Comparison of ENCODE assay signal across 9 cellular contexts in the genomic region with DNA sequence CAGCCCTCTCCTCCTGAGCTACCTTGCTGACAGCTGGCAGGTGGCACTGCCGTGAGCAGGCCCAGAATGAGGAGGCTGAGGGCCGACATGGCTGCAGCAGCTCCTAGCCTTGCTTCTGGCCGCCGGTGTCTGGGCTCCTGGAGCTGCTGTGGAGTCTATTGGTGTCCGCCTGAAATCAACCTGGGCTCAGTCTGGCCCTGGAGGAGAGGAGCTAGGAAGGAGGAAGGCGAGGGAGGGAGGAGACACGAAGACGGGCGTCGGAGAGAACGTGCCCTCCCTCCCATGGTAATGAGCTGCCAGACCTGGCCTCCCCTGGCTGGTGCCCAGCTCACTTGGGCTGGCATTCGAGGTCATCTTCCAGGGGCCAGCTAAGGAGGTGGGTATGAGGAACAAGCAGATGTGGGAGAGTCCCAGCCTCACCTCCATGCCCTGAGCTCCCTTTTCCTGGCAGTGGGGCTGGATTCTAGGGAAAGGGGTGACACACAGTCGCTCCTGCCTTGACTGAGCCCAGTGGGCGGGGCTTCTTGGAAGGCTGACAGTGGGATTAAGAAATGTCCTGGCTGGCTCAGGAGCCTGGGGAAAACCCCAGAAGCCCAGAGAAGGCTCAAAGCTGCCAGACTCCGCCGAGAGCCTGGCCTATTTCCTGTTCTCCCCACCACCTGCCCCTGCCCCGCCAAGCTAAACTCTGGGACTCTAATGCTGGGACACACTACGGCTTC. TPM values are rescaled to one million over a fixed set of nuclear protein-coding genes. Genes with fewer than 3 reads are reported as not detected.
DNase-seq lines count a peak whose midpoint lies in the region; ATAC-seq and TF ChIP-seq lines count a peak whose summit lies in the region.
"Had no signal": no experiment of that assay in that cellular context is flagged by ENCODE, and none has a peak within 500 bp of the region (broad histone marks: within the 10 kb centered on the region; RNA-seq: fewer than 3 reads in every experiment).

A gene with protein sequence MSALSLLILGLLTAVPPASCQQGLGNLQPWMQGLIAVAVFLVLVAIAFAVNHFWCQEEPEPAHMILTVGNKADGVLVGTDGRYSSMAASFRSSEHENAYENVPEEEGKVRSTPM (minus strand): TSS at position 193 of the 719 bp plus-strand sequence. CDS start 104 bp downstream, at position 89.

- intact Hi-C loops in Right ventricle myocardium superior (cut with DNase I), result loop anchor here (5.0 to 10.0 kb wide), 2 partner anchors 67 to 245 kb away; a partner anchor contains a TSS

- H3K9me3 ChIP-seq in WERI-Rb-1 (ENCODE audit: severe bottlenecking), result no peaks in the 10 kb centered on the region

- peak within 1 kb of the TSS; percentile 34 for H3K9ac ChIP-seq in rectal smooth muscle tissue (ENCODE audit: low read length)

- DNase-seq in Daoy (ENCODE audit: low read depth) (peak; percentile 88), WERI-Rb-1 (peak; percentile 71), Right ventricle myocardium superior (peak; percentile 89), NCI-H1694 treated with DMSO at 0.1 percent for 48 hours (lab: John Stamatoyannopoulos, UW) (no peak), NOMO-1 (lab: John Stamatoyannopoulos, UW; ENCODE audit: unreplicated experiment in 2 of 2) (no peak)
- DNase-seq: activated B cell treated with CpG ODN at 0.5 μM for 24 hours had no signal

- no peaks in the 10 kb centered on the region for H3K4me1 ChIP-seq in rectal smooth muscle tissue (ENCODE audit: control insufficient read depth, insufficient read depth, low read length)

- no peaks in the 10 kb centered on the region for H3K36me3 ChIP-seq in WERI-Rb-1
- no peaks in the 10 kb centered on the region for H3K36me3 ChIP-seq in rectal smooth muscle tissue (ENCODE audit: control insufficient read depth, insufficient read depth, low read length)

- ATAC-seq in Right ventricle myocardium superior (ENCODE audit: poor library complexity) (peak; percentile 88), HG03354 (IDR thresholded peaks at IDR 0.05; ENCODE audit: poor library complexity, severe bottlenecking, unreplicated experiment) (no peak), GM21390 (IDR thresholded peaks at IDR 0.05; ENCODE audit: unreplicated experiment) (no peak)

- no peak within 1 kb of the TSS for H3K4me3 ChIP-seq in WERI-Rb-1 (ENCODE audit: low read depth, low read length)
- H3K4me3 ChIP-seq in rectal smooth muscle tissue (ENCODE audit: low read length), result peak within 1 kb of the TSS; percentile 26

- no peak within 1 kb of the TSS for H3K27ac ChIP-seq in WERI-Rb-1
- H3K27ac ChIP-seq in rectal smooth muscle tissue (ENCODE audit: low read depth, low read length), result no peak within 1 kb of the TSS

- no peak for TF ChIP-seq CTCF in WERI-Rb-1 (IDR thresholded peaks at IDR 0.05; ENCODE audit: low read depth, low read length)

- H3K27me3 ChIP-seq in WERI-Rb-1 (ENCODE audit: insufficient read depth, low read depth, severe bottlenecking) (no peaks in the 10 kb centered on the region), rectal smooth muscle tissue (ENCODE audit: control insufficient read depth, insufficient read depth, low read length) (no peaks in the 10 kb centered on the region)

RNA-seq across cellular contexts. Expression of the gene that starts here (rescaled TPM):
- total RNA-seq in Daoy (2014; rRNA removed; shearing (Covaris generic)), result not detected in 2 replicates
- total RNA-seq in Right ventricle myocardium superior, result not detected
- total RNA-seq: activated B cell treated with CpG ODN at 0.5 μM for 24 hours had no signal

Comparison
In these comparisons a context has a peak if more than half of its experiments do, and no peak if none do; other contexts are left out.
1. Peak in DNase-seq in Daoy; RNA of the gene not detected or under 1 TPM.
2. Peak in DNase-seq and ATAC-seq in Right ventricle myocardium superior; RNA of the gene not detected or under 1 TPM.